In genomic region chr12:79547044-79547734, GRCh38 we compare ENCODE assay signal across 1 cellular context.
A peak's percentile ranks its signal among the peaks of the same experiment; 100 is the strongest.
TF ChIP-seq lines count a peak whose summit lies in the region.

No MANE protein-coding gene starts in this region.

TF ChIP-seq in HepG2, 621 proteins besides CTCF, POLR2A, EP300 and RAD21 (continued from another document):
- TF ChIP-seq, protein P1, sequence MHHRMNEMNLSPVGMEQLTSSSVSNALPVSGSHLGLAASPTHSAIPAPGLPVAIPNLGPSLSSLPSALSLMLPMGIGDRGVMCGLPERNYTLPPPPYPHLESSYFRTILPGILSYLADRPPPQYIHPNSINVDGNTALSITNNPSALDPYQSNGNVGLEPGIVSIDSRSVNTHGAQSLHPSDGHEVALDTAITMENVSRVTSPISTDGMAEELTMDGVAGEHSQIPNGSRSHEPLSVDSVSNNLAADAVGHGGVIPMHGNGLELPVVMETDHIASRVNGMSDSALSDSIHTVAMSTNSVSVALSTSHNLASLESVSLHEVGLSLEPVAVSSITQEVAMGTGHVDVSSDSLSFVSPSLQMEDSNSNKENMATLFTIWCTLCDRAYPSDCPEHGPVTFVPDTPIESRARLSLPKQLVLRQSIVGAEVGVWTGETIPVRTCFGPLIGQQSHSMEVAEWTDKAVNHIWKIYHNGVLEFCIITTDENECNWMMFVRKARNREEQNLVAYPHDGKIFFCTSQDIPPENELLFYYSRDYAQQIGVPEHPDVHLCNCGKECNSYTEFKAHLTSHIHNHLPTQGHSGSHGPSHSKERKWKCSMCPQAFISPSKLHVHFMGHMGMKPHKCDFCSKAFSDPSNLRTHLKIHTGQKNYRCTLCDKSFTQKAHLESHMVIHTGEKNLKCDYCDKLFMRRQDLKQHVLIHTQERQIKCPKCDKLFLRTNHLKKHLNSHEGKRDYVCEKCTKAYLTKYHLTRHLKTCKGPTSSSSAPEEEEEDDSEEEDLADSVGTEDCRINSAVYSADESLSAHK (CRISPR knock-in tag; IDR thresholded peaks at IDR 0.05; ENCODE audit: borderline replicate concordance): no peak
- TF ChIP-seq ZNF383 (CRISPR knock-in tag; IDR thresholded peaks at IDR 0.05; ENCODE audit: borderline replicate concordance) (no peak), MYC (CRISPR knock-in tag; IDR thresholded peaks at IDR 0.05; ENCODE audit: borderline replicate concordance) (peak; percentile 52; the same call in 1 of the 2 replicates), MAF1 (CRISPR knock-in tag; IDR thresholded peaks at IDR 0.05; ENCODE audit: borderline replicate concordance) (no peak), ZBTB46 (CRISPR knock-in tag; IDR thresholded peaks at IDR 0.05; ENCODE audit: borderline replicate concordance) (no peak), SSRP1 (CRISPR knock-in tag; IDR thresholded peaks at IDR 0.05) (no peak), ZSCAN9 (CRISPR knock-in tag; IDR thresholded peaks at IDR 0.05; ENCODE audit: borderline replicate concordance) (no peak), FOXA3 (CRISPR knock-in tag; IDR thresholded peaks at IDR 0.05) (peak; percentile 24), ZNF768 (CRISPR knock-in tag; IDR thresholded peaks at IDR 0.05) (no peak), ZMYM4 (CRISPR knock-in tag; IDR thresholded peaks at IDR 0.05) (no peak; the same call in 1 of the 2 replicates), GATAD1 (CRISPR knock-in tag; IDR thresholded peaks at IDR 0.05) (no peak), ZNF205 (CRISPR knock-in tag; IDR thresholded peaks at IDR 0.05) (0 out of 2 replicates have a peak, but pooled peaks have one; percentile 7), ZNF841 (CRISPR knock-in tag; IDR thresholded peaks at IDR 0.05; ENCODE audit: borderline replicate concordance) (no peak), NFE2L2 (IDR thresholded peaks at IDR 0.05; ENCODE audit: low read length) (peak; percentile 22; the same call in 1 of the 2 replicates), ZNF782 (CRISPR knock-in tag; IDR thresholded peaks at IDR 0.05; ENCODE audit: borderline replicate concordance) (no peak), HMG20B (CRISPR knock-in tag; conservative IDR thresholded peaks at IDR 0.05) (no peak), NR1H2 (CRISPR knock-in tag; IDR thresholded peaks at IDR 0.05; ENCODE audit: borderline replicate concordance, low read depth) (no peak), ZBTB7A (CRISPR knock-in tag; IDR thresholded peaks at IDR 0.05) (no peak)
- TF ChIP-seq, protein P2, sequence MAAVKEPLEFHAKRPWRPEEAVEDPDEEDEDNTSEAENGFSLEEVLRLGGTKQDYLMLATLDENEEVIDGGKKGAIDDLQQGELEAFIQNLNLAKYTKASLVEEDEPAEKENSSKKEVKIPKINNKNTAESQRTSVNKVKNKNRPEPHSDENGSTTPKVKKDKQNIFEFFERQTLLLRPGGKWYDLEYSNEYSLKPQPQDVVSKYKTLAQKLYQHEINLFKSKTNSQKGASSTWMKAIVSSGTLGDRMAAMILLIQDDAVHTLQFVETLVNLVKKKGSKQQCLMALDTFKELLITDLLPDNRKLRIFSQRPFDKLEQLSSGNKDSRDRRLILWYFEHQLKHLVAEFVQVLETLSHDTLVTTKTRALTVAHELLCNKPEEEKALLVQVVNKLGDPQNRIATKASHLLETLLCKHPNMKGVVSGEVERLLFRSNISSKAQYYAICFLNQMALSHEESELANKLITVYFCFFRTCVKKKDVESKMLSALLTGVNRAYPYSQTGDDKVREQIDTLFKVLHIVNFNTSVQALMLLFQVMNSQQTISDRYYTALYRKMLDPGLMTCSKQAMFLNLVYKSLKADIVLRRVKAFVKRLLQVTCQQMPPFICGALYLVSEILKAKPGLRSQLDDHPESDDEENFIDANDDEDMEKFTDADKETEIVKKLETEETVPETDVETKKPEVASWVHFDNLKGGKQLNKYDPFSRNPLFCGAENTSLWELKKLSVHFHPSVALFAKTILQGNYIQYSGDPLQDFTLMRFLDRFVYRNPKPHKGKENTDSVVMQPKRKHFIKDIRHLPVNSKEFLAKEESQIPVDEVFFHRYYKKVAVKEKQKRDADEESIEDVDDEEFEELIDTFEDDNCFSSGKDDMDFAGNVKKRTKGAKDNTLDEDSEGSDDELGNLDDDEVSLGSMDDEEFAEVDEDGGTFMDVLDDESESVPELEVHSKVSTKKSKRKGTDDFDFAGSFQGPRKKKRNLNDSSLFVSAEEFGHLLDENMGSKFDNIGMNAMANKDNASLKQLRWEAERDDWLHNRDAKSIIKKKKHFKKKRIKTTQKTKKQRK (IDR thresholded peaks at IDR 0.05; ENCODE audit: low read length): no peak
- TF ChIP-seq, protein P3, sequence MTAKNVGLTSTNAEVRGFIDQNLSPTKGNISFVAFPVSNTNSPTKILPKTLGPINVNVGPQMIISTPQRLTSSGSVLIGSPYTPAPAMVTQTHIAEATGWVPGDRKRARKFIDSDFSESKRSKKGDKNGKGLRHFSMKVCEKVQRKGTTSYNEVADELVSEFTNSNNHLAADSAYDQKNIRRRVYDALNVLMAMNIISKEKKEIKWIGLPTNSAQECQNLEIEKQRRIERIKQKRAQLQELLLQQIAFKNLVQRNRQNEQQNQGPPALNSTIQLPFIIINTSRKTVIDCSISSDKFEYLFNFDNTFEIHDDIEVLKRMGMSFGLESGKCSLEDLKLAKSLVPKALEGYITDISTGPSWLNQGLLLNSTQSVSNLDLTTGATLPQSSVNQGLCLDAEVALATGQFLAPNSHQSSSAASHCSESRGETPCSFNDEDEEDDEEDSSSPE (CRISPR knock-in tag; IDR thresholded peaks at IDR 0.05): no peak; the same call in 1 of the 2 replicates
- TF ChIP-seq, protein P4, sequence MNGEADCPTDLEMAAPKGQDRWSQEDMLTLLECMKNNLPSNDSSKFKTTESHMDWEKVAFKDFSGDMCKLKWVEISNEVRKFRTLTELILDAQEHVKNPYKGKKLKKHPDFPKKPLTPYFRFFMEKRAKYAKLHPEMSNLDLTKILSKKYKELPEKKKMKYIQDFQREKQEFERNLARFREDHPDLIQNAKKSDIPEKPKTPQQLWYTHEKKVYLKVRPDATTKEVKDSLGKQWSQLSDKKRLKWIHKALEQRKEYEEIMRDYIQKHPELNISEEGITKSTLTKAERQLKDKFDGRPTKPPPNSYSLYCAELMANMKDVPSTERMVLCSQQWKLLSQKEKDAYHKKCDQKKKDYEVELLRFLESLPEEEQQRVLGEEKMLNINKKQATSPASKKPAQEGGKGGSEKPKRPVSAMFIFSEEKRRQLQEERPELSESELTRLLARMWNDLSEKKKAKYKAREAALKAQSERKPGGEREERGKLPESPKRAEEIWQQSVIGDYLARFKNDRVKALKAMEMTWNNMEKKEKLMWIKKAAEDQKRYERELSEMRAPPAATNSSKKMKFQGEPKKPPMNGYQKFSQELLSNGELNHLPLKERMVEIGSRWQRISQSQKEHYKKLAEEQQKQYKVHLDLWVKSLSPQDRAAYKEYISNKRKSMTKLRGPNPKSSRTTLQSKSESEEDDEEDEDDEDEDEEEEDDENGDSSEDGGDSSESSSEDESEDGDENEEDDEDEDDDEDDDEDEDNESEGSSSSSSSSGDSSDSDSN (CRISPR knock-in tag; IDR thresholded peaks at IDR 0.05): no peak
- TF ChIP-seq, protein P5, sequence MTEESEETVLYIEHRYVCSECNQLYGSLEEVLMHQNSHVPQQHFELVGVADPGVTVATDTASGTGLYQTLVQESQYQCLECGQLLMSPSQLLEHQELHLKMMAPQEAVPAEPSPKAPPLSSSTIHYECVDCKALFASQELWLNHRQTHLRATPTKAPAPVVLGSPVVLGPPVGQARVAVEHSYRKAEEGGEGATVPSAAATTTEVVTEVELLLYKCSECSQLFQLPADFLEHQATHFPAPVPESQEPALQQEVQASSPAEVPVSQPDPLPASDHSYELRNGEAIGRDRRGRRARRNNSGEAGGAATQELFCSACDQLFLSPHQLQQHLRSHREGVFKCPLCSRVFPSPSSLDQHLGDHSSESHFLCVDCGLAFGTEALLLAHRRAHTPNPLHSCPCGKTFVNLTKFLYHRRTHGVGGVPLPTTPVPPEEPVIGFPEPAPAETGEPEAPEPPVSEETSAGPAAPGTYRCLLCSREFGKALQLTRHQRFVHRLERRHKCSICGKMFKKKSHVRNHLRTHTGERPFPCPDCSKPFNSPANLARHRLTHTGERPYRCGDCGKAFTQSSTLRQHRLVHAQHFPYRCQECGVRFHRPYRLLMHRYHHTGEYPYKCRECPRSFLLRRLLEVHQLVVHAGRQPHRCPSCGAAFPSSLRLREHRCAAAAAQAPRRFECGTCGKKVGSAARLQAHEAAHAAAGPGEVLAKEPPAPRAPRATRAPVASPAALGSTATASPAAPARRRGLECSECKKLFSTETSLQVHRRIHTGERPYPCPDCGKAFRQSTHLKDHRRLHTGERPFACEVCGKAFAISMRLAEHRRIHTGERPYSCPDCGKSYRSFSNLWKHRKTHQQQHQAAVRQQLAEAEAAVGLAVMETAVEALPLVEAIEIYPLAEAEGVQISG (CRISPR knock-in tag; IDR thresholded peaks at IDR 0.05): no peak
- TF ChIP-seq, protein P6, sequence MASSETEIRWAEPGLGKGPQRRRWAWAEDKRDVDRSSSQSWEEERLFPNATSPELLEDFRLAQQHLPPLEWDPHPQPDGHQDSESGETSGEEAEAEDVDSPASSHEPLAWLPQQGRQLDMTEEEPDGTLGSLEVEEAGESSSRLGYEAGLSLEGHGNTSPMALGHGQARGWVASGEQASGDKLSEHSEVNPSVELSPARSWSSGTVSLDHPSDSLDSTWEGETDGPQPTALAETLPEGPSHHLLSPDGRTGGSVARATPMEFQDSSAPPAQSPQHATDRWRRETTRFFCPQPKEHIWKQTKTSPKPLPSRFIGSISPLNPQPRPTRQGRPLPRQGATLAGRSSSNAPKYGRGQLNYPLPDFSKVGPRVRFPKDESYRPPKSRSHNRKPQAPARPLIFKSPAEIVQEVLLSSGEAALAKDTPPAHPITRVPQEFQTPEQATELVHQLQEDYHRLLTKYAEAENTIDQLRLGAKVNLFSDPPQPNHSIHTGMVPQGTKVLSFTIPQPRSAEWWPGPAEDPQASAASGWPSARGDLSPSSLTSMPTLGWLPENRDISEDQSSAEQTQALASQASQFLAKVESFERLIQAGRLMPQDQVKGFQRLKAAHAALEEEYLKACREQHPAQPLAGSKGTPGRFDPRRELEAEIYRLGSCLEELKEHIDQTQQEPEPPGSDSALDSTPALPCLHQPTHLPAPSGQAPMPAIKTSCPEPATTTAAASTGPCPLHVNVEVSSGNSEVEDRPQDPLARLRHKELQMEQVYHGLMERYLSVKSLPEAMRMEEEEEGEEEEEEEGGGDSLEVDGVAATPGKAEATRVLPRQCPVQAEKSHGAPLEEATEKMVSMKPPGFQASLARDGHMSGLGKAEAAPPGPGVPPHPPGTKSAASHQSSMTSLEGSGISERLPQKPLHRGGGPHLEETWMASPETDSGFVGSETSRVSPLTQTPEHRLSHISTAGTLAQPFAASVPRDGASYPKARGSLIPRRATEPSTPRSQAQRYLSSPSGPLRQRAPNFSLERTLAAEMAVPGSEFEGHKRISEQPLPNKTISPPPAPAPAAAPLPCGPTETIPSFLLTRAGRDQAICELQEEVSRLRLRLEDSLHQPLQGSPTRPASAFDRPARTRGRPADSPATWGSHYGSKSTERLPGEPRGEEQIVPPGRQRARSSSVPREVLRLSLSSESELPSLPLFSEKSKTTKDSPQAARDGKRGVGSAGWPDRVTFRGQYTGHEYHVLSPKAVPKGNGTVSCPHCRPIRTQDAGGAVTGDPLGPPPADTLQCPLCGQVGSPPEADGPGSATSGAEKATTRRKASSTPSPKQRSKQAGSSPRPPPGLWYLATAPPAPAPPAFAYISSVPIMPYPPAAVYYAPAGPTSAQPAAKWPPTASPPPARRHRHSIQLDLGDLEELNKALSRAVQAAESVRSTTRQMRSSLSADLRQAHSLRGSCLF (CRISPR knock-in tag; IDR thresholded peaks at IDR 0.05; ENCODE audit: borderline replicate concordance): no peak
TF ChIP-seq in HepG2: peak in this region for 66.
